ENCODE assay signal across 8 cellular contexts in the genomic region with DNA sequence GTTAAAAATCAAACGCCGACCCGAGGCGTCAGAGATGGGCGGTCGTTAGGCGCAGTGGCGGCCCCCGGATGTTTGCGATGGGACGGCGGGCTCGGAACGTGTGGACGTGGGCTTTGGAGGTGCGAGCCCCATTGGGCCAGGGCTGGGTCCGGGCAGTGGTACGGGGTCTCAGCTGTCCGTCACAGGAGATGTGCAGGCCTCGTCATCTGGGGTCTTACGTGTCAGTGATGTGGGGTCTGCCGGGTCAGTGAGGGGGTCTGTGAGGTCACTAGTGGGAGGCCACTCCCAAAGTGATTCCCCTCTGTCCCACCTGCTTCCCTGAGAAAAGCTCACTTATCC. TPM values are rescaled to one million over a fixed set of nuclear protein-coding genes. Genes with fewer than 3 reads are reported as not detected.
DNase-seq lines count a peak whose midpoint lies in the region; ATAC-seq and TF ChIP-seq lines count a peak whose summit lies in the region.

No MANE protein-coding gene starts in this region.

- peaks cover 3 to 24% (median 16%) of the 10 kb centered on the region in 4 donors for H3K4me1 Mint-ChIP-seq in CD4-positive, alpha-beta memory T cell
- H3K4me1 Mint-ChIP-seq in endothelial cell (ENCODE audit: unreplicated experiment), result no peaks in the 10 kb centered on the region

- peaks cover 3 to 30% (median 20%) of the 10 kb centered on the region in 8 donors for H3K9me3 Mint-ChIP-seq in CD4-positive, alpha-beta memory T cell
- peaks cover 12% of the 10 kb centered on the region for H3K9me3 Mint-ChIP-seq in endothelial cell (ENCODE audit: unreplicated experiment)

- CTCF ChIA-PET in CD4-positive, alpha-beta memory T cell (lab: Charles Lee; ENCODE audit: partially characterized antibody), result interaction anchor here (0.6 to 2.4 kb wide), 2 partner anchors 8 to 46 kb away, joined by 4 to 6 read pairs; no protein-coding TSS in a partner anchor

- H3K4me1 ChIP-seq in CD4-positive, alpha-beta memory T cell (ENCODE audit: insufficient read depth, low read length), result peaks cover 11% of the 10 kb centered on the region
- no peaks in the 10 kb centered on the region for H3K4me1 ChIP-seq in neuron (ENCODE audit: insufficient read depth, low read length)

- H3K27ac Mint-ChIP-seq in CD4-positive, alpha-beta memory T cell, result peak overlapping the region; percentile 95 to 100 (median 98)
- no peak overlapping the region for H3K27ac Mint-ChIP-seq in endothelial cell (ENCODE audit: unreplicated experiment)

- H3K27me3 ChIP-seq in CD4-positive, alpha-beta memory T cell (ENCODE audit: insufficient read depth, low read length), result no peaks in the 10 kb centered on the region
- H3K27me3 ChIP-seq in MG63, result peaks cover 9% of the 10 kb centered on the region
- H3K27me3 ChIP-seq in neuron (ENCODE audit: insufficient read depth, low read length), result no peaks in the 10 kb centered on the region

- peak overlapping the region; percentile 75 for H3K27ac ChIP-seq in CD4-positive, alpha-beta memory T cell (ENCODE audit: low read depth, low read length)

- intact Hi-C loops in CD4-positive, alpha-beta memory T cell (cut with micrococcal nuclease), result loop anchor here (2.0 kb wide), 1 partner anchor 148 kb away; a partner anchor contains a TSS

- POLR2A ChIA-PET in CD4-positive, alpha-beta memory T cell (lab: Charles Lee; ENCODE audit: partially characterized antibody), result interaction anchor here (0.6 to 2.2 kb wide), 14 partner anchors 9 to 273 kb away, joined by 3 to 23 read pairs (median 5); a partner anchor contains a TSS

- no peak for TF ChIP-seq CTCF in endothelial cell (IDR thresholded peaks at IDR 0.05; ENCODE audit: unreplicated experiment)

- H3K4me3 Mint-ChIP-seq in CD4-positive, alpha-beta memory T cell, result peak overlapping the region; percentile 91 to 98 (median 96)
- H3K4me3 Mint-ChIP-seq in endothelial cell (ENCODE audit: unreplicated experiment), result peak overlapping the region; percentile 85

- peaks cover 0 to 2% of the 10 kb centered on the region in 2 donors for H3K27me3 Mint-ChIP-seq in CD4-positive, alpha-beta memory T cell
- H3K27me3 Mint-ChIP-seq in endothelial cell (ENCODE audit: unreplicated experiment), result peaks cover 6% of the 10 kb centered on the region

- peaks cover 14 to 15% of the 10 kb centered on the region in 2 donors for H3K36me3 Mint-ChIP-seq in CD4-positive, alpha-beta memory T cell
- peaks cover 13% of the 10 kb centered on the region for H3K36me3 Mint-ChIP-seq in endothelial cell (ENCODE audit: low read depth, unreplicated experiment)

- H3K4me3 ChIP-seq in CD4-positive, alpha-beta memory T cell (ENCODE audit: low read length in 2 of 2), result peak overlapping the region; percentile 57 to 59
- peak overlapping the region; percentile 54 for H3K4me3 ChIP-seq in MG63
- H3K4me3 ChIP-seq in neuron (ENCODE audit: low read length), result peak overlapping the region; percentile 60

- H3K36me3 ChIP-seq in CD4-positive, alpha-beta memory T cell (ENCODE audit: insufficient read depth, low read length), result no peaks in the 10 kb centered on the region
- H3K36me3 ChIP-seq in MG63, result no peaks in the 10 kb centered on the region
- H3K36me3 ChIP-seq in neuron (ENCODE audit: insufficient read depth, low read length), result no peaks in the 10 kb centered on the region

- peak overlapping the region; percentile 97 for H2AFZ ChIP-seq in neuron (ENCODE audit: low read depth, low read length)

- DNase-seq in CD4-positive, alpha-beta memory T cell, result no peak
- DNase-seq in MG63 (no peak), endothelial cell (ENCODE audit: low spot score) (no peak), NCI-H82 treated with DMSO at 0.1 percent for 48 hours (lab: John Stamatoyannopoulos, UW; ENCODE audit: unreplicated experiment) (no peak), foreskin melanocyte (no peak)

- H3K9me3 ChIP-seq in CD4-positive, alpha-beta memory T cell (ENCODE audit: control insufficient read depth in 1 of 2, low read length in 2 of 2), result no peaks in the 10 kb centered on the region
- peaks cover 40% of the 10 kb centered on the region for H3K9me3 ChIP-seq in MG63
- peaks cover 11% of the 10 kb centered on the region for H3K9me3 ChIP-seq in neuron (ENCODE audit: low read length)

- no peak for ATAC-seq in GM19328 (IDR thresholded peaks at IDR 0.05; ENCODE audit: unreplicated experiment)
- no peak for ATAC-seq in HG03354 (IDR thresholded peaks at IDR 0.05; ENCODE audit: poor library complexity, severe bottlenecking, unreplicated experiment)

RNA-seq across cellular contexts. Expression of a gene that starts 21.6 kb away (rescaled TPM):
- 10 to 100 TPM; 67.6 to 79.4 TPM for total RNA-seq in CD4-positive, alpha-beta memory T cell
- polyA plus RNA-seq in CD4-positive, alpha-beta memory T cell, result 10 to 100 TPM; 31.6 to 33.6 TPM
- total RNA-seq in MG63 (2014; rRNA removed; shearing (Covaris generic); ENCODE audit: low replicate concordance), result 12.6 and 33.3 TPM in 2 replicates
- 74.1 TPM for total RNA-seq in endothelial cell (ENCODE audit: unreplicated experiment)

RNA-seq across cellular contexts. Expression of a gene that starts 47.1 kb away (rescaled TPM):
- 10 to 100 TPM; 16.5 to 17.2 TPM for total RNA-seq in CD4-positive, alpha-beta memory T cell
- polyA plus RNA-seq in CD4-positive, alpha-beta memory T cell, result 1 to 10 TPM in 1 of 2 donors, under 1 TPM in 1; 0.59 to 2.1 TPM
- total RNA-seq in MG63 (2014; rRNA removed; shearing (Covaris generic); ENCODE audit: low replicate concordance), result 3.9 and 6.0 TPM in 2 replicates
- total RNA-seq in endothelial cell (ENCODE audit: unreplicated experiment), result 8.3 TPM
